ENCODE assay signal across 21 cellular contexts in genomic region chr2:37898448-37898847, GRCh38. TPM values are rescaled to one million over a fixed set of nuclear protein-coding genes. Genes with fewer than 3 reads are reported as not detected.
DNase-seq lines count a peak whose midpoint lies in the region; ATAC-seq and TF ChIP-seq lines count a peak whose summit lies in the region.
"Had no signal": no experiment of that assay in that cellular context is flagged by ENCODE, and none has a peak within 500 bp of the region (broad histone marks: within the 10 kb centered on the region; RNA-seq: fewer than 3 reads in every experiment).

No MANE protein-coding gene starts in this region.

- intact Hi-C loops in activated CD4-positive, alpha-beta memory T cell treated with anti-CD3 and anti-CD28 coated beads for 36 hours (cut with micrococcal nuclease) = no loop called here

- H3K9me3 Mint-ChIP-seq in activated CD4-positive, alpha-beta memory T cell treated with anti-CD3 and anti-CD28 coated beads for 36 hours = no peaks in the 10 kb centered on the region
- H3K9me3 Mint-ChIP-seq: HFFc6 had no signal

- CTCF ChIA-PET in activated CD4-positive, alpha-beta memory T cell treated with anti-CD3 and anti-CD28 coated beads for 36 hours (lab: Charles Lee) = interaction anchor here (2.0 kb wide), 1 partner anchor 21 kb away, joined by 6 read pairs; no protein-coding TSS in a partner anchor

- peak; percentile 57 for DNase-seq in EH (ENCODE audit: low read depth)
- peak; percentile 38 for DNase-seq in fibroblast of gingiva (ENCODE audit: low read depth)
- no peak for DNase-seq in SK-N-DZ (ENCODE audit: low spot score)
- no peak for DNase-seq in DMS 273 (lab: John Stamatoyannopoulos, UW; ENCODE audit: unreplicated experiment)
- DNase-seq in activated CD4-positive, alpha-beta memory T cell treated with anti-CD3 and anti-CD28 coated beads for 36 hours = no peak
- DNase-seq: BE2C; C1 segment of cervical spinal cord; CD4-positive, CD25-positive, alpha-beta regulatory T cell; CD8-positive, alpha-beta memory T cell; COR-L47; GF-D8; GOT3; H7; HFFc6; IMR-90 had no signal

- no peaks in the 10 kb centered on the region for H3K36me3 Mint-ChIP-seq in activated CD4-positive, alpha-beta memory T cell treated with anti-CD3 and anti-CD28 coated beads for 36 hours
- H3K36me3 Mint-ChIP-seq: CD4-positive, CD25-positive, alpha-beta regulatory T cell; CD8-positive, alpha-beta memory T cell had no signal

- no peaks in the 10 kb centered on the region for H3K27me3 Mint-ChIP-seq in activated CD4-positive, alpha-beta memory T cell treated with anti-CD3 and anti-CD28 coated beads for 36 hours

- peak; percentile 85 for ATAC-seq in SK-N-SH treated with all-trans-retinoic acid at 6 μM for 48 hours
- no peak for ATAC-seq in HG03342 (IDR thresholded peaks at IDR 0.05; ENCODE audit: unreplicated experiment)
- ATAC-seq: A549, GM12878, HCT116, K562 had no signal

- POLR2A ChIA-PET in activated CD4-positive, alpha-beta memory T cell treated with anti-CD3 and anti-CD28 coated beads for 36 hours (lab: Charles Lee) = no interaction called here

- H3K4me1 Mint-ChIP-seq in activated CD4-positive, alpha-beta memory T cell treated with anti-CD3 and anti-CD28 coated beads for 36 hours (ENCODE audit: low read depth) = peaks cover 14% of the 10 kb centered on the region

- no peak overlapping the region for H3K4me3 Mint-ChIP-seq in activated CD4-positive, alpha-beta memory T cell treated with anti-CD3 and anti-CD28 coated beads for 36 hours
- H3K4me3 Mint-ChIP-seq: CD4-positive, CD25-positive, alpha-beta regulatory T cell; CD8-positive, alpha-beta memory T cell; HFFc6 had no signal

- H3K27ac Mint-ChIP-seq in activated CD4-positive, alpha-beta memory T cell treated with anti-CD3 and anti-CD28 coated beads for 36 hours = no peak overlapping the region
- H3K27ac Mint-ChIP-seq: CD4-positive, CD25-positive, alpha-beta regulatory T cell; CD8-positive, alpha-beta memory T cell; HFFc6 had no signal

TF ChIP-seq in SK-N-SH treated with all-trans-retinoic acid at 6 μM for 48 hours, 23 proteins besides CTCF, POLR2A, EP300 and RAD21:
- no peak for TF ChIP-seq ARNTL (CRISPR knock-in tag; IDR thresholded peaks at IDR 0.05; ENCODE audit: borderline replicate concordance, low read depth)
- peak; percentile 73 for TF ChIP-seq ISL1 (CRISPR knock-in tag; IDR thresholded peaks at IDR 0.05)

RNA-seq across cellular contexts. Expression of gene RMDN2, which starts 26.6 kb away (rescaled TPM):
- 1.6 and 3.9 TPM in 2 replicates for polyA plus RNA-seq in SK-N-DZ (2014; cell fraction: cytosol; rRNA removed)
- 1.8 and 5.4 TPM in 2 replicates for polyA plus RNA-seq in SK-N-DZ (2014; cell fraction: nucleus; rRNA removed)
- 1 to 10 TPM; 1.8 to 2.1 TPM for total RNA-seq in activated CD4-positive, alpha-beta memory T cell treated with anti-CD3 and anti-CD28 coated beads for 36 hours

Comparison
In these comparisons a context has a peak if more than half of its experiments do, and no peak if none do; other contexts are left out.
1. DNase-seq: peak in EH (single experiment) and fibroblast of gingiva (single experiment); none in SK-N-DZ (single experiment), DMS 273 (single experiment) and activated CD4-positive, alpha-beta memory T cell treated with anti-CD3 and anti-CD28 coated beads for 36 hours (single experiment).